Comparison of ENCODE assay signal across 18 cellular contexts in genomic region chrX:101231080-101231479, GRCh38. TPM values are rescaled to one million over a fixed set of nuclear protein-coding genes. Genes with fewer than 3 reads are reported as not detected.
DNase-seq lines count a peak whose midpoint lies in the region; TF ChIP-seq lines count a peak whose summit lies in the region.
"Had no signal": no experiment of that assay in that cellular context is flagged by ENCODE, and none has a peak within 500 bp of the region (broad histone marks: within the 10 kb centered on the region; RNA-seq: fewer than 3 reads in every experiment).

No MANE protein-coding gene starts in this region.

- peak overlapping the region; percentile 72 for H3K27ac Mint-ChIP-seq in HFFc6
- no peak overlapping the region for H3K27ac Mint-ChIP-seq in type B pancreatic cell
- H3K27ac Mint-ChIP-seq: CD4-positive, alpha-beta T cell; IgD-negative memory B cell had no signal

- peak overlapping the region; percentile 73 for H3K27ac ChIP-seq in ACC112 (ENCODE audit: low read depth, low read length)
- peak overlapping the region; percentile 72 for H3K27ac ChIP-seq in brain microvascular endothelial cell
- no peak overlapping the region for H3K27ac ChIP-seq in WERI-Rb-1
- H3K27ac ChIP-seq: C4-2B, HL-60 had no signal

- in situ Hi-C loops in brain microvascular endothelial cell (cut with HindIII; ENCODE audit: low pct_ligation_motif_present, low sequenced_read_pairs), result no loop called here

- H3K9me3 Mint-ChIP-seq in HFFc6, result no peaks in the 10 kb centered on the region
- no peaks in the 10 kb centered on the region for H3K9me3 Mint-ChIP-seq in type B pancreatic cell
- H3K9me3 Mint-ChIP-seq: CD4-positive, alpha-beta T cell; IgD-negative memory B cell had no signal

- H3K36me3 ChIP-seq in ACC112 (ENCODE audit: insufficient read depth, low read length) (no peaks in the 10 kb centered on the region), brain microvascular endothelial cell (replicated peaks) (no peaks in the 10 kb centered on the region), WERI-Rb-1 (no peaks in the 10 kb centered on the region)
- H3K36me3 ChIP-seq: HAP-1 had no signal

- H3K4me1 ChIP-seq in ACC112 (ENCODE audit: control insufficient read depth, insufficient read depth, low read length, unreplicated experiment), result peaks cover 22% of the 10 kb centered on the region
- H3K4me1 ChIP-seq: Caco-2, HAP-1 had no signal

- H3K9me3 ChIP-seq in WERI-Rb-1 (ENCODE audit: severe bottlenecking), result no peaks in the 10 kb centered on the region
- H3K9me3 ChIP-seq: Caco-2, HAP-1 had no signal

- H3K36me3 Mint-ChIP-seq in HFFc6 (ENCODE audit: low read depth) (no peaks in the 10 kb centered on the region), type B pancreatic cell (no peaks in the 10 kb centered on the region)
- H3K36me3 Mint-ChIP-seq: IgD-negative memory B cell had no signal

- peak overlapping the region; percentile 65; the same call in 1 of the 2 replicates for H3K4me3 Mint-ChIP-seq in HFFc6
- H3K4me3 Mint-ChIP-seq in type B pancreatic cell, result no peak overlapping the region
- H3K4me3 Mint-ChIP-seq: CD4-positive, alpha-beta T cell; IgD-negative memory B cell had no signal

- H3K27me3 ChIP-seq in ACC112 (ENCODE audit: insufficient read depth, low read length) (no peaks in the 10 kb centered on the region), brain microvascular endothelial cell (replicated peaks) (no peaks in the 10 kb centered on the region), WERI-Rb-1 (ENCODE audit: insufficient read depth, low read depth, severe bottlenecking) (peaks cover 18% of the 10 kb centered on the region)

- no peak for DNase-seq in HFFc6
- DNase-seq in brain microvascular endothelial cell, result no peak
- no peak for DNase-seq in WERI-Rb-1
- no peak for DNase-seq in stimulated activated CD4-positive, alpha-beta T cell treated with anti-CD3 and anti-CD28 coated beads, Interleukin-15, amount 100 ng/mL, for 24 hours
- no peak for DNase-seq in type B pancreatic cell (ENCODE audit: extremely low spot score, unreplicated experiment)
- DNase-seq: AML-193; Caco-2; CD4-positive, alpha-beta T cell; DND-41; KG1 had no signal

- H3K4me1 Mint-ChIP-seq in HFFc6 (ENCODE audit: low read depth), result peaks cover 56% of the 10 kb centered on the region
- H3K4me1 Mint-ChIP-seq in type B pancreatic cell (ENCODE audit: unreplicated experiment), result no peaks in the 10 kb centered on the region
- H3K4me1 Mint-ChIP-seq: IgD-negative memory B cell had no signal

- H3K27me3 Mint-ChIP-seq in HFFc6 (ENCODE audit: insufficient read depth) (no peaks in the 10 kb centered on the region), type B pancreatic cell (no peaks in the 10 kb centered on the region)
- H3K27me3 Mint-ChIP-seq: CD4-positive, alpha-beta T cell; IgD-negative memory B cell had no signal

- TF ChIP-seq CTCF in HFFc6 (IDR thresholded peaks at IDR 0.05) (no peak), brain microvascular endothelial cell (IDR thresholded peaks at IDR 0.05; ENCODE audit: low read depth, low read length, missing control alignments) (no peak), WERI-Rb-1 (IDR thresholded peaks at IDR 0.05; ENCODE audit: low read depth, low read length) (no peak), type B pancreatic cell (conservative IDR thresholded peaks at IDR 0.05) (no peak)

- no peak overlapping the region for H2AFZ ChIP-seq in ACC112 (ENCODE audit: low read length, unreplicated experiment)

- H3K79me2 ChIP-seq in ACC112 (ENCODE audit: control insufficient read depth, insufficient read depth, low read length, unreplicated experiment), result no peaks in the 10 kb centered on the region

- H3K4me3 ChIP-seq in ACC112 (ENCODE audit: low read depth, low read length), result no peak overlapping the region
- H3K4me3 ChIP-seq in brain microvascular endothelial cell (ENCODE audit: low read depth, low read length), result no peak overlapping the region
- no peak overlapping the region for H3K4me3 ChIP-seq in WERI-Rb-1 (ENCODE audit: low read depth, low read length)
- H3K4me3 ChIP-seq: GM12878, HAP-1 had no signal

RNA-seq across cellular contexts. Expression of gene DRP2, which starts 11.5 kb away (rescaled TPM):
- total RNA-seq in HFFc6 (2021; fragmentation: NEBNext Ultra II Directional; extraction: Animal tissue kit (Norgen Biotek cat#: 25700)), result under 1 TPM; 0.30 to 0.55 (median 0.37) TPM
- total RNA-seq in type B pancreatic cell (ENCODE audit: low replicate concordance), result 0.14 and 1.3 TPM in 2 replicates
- total RNA-seq: CD4-positive, alpha-beta T cell; G401; H4 had no signal
